ENCODE assay signal across 8 cellular contexts in genomic region chr1:27671964-27672749, GRCh38. TPM values are rescaled to one million over a fixed set of nuclear protein-coding genes. Genes with fewer than 3 reads are reported as not detected.
DNase-seq lines count a peak whose midpoint lies in the region; TF ChIP-seq lines count a peak whose summit lies in the region.

IFI6 (minus strand) TSS chr1:27672192; CDS start chr1:27669314, 2,878 bp downstream.

- peaks cover 8% of the 10 kb centered on the region for H3K9me3 Mint-ChIP-seq in neural progenitor cell

- H3K4me1 Mint-ChIP-seq in neural progenitor cell, result peaks cover 45% of the 10 kb centered on the region

- peak within 1 kb of the TSS; percentile 96 for H3K4me2 ChIP-seq in GM23248 (ENCODE audit: unreplicated experiment)
- H3K4me2 ChIP-seq in neural progenitor cell, result peak within 1 kb of the TSS; percentile 71

- H3K27me3 ChIP-seq in GM23248 (replicated peaks; ENCODE audit: insufficient read depth) (no peaks in the 10 kb centered on the region), neural progenitor cell (peaks cover 14% of the 10 kb centered on the region)

- peak within 1 kb of the TSS; percentile 79 for H3K9ac ChIP-seq in GM23248
- H3K9ac ChIP-seq in neural progenitor cell, result no peak within 1 kb of the TSS

- no peaks in the 10 kb centered on the region for H3K79me2 ChIP-seq in GM23248 (ENCODE audit: insufficient read depth)
- H3K79me2 ChIP-seq in neural progenitor cell (ENCODE audit: low read depth), result no peaks in the 10 kb centered on the region

- WGBS in GM23248 (ENCODE audit: low coverage in 1 of 2, low lambda C conversion rate in 2 of 2, missing lambda C conversion rate in 2 of 2), 2 experiments, result 1% methylated on average over 10 of the region's 10 CpGs

- H3F3A ChIP-seq in GM23248 (ENCODE audit: insufficient read depth), result peaks cover 19% of the 10 kb centered on the region
- peaks cover 13% of the 10 kb centered on the region for H3F3A ChIP-seq in neural progenitor cell (ENCODE audit: low read depth)

- H3K27ac Mint-ChIP-seq in neural progenitor cell, result peak within 1 kb of the TSS; percentile 97

- peak within 1 kb of the TSS; percentile 88 for H3K4me3 Mint-ChIP-seq in neural progenitor cell

- peak; percentile 99 for DNase-seq in EL
- peak; percentile 98 for DNase-seq in GM23248
- DNase-seq in M059J (ENCODE audit: low read depth), result peak; percentile 99
- peak; percentile 94 to 97 for DNase-seq in SHP77 (lab: John Stamatoyannopoulos, UW)
- peak; percentile 61 for DNase-seq in activated gamma-delta T cell treated with anti-CD3 and anti-CD28 coated beads, Interleukin-2, amount 50 U/mL, for 16 hours (ENCODE audit: low read depth)
- peak; percentile 96 for DNase-seq in fibroblast of villous mesenchyme (ENCODE audit: low read depth)
- peak; percentile 76 for DNase-seq in neural progenitor cell (ENCODE audit: low spot score)

- H3K9me3 ChIP-seq in GM23248 (ENCODE audit: low read depth) (no peaks in the 10 kb centered on the region), neural progenitor cell (ENCODE audit: low read depth) (no peaks in the 10 kb centered on the region)

- no peaks in the 10 kb centered on the region for H3K36me3 Mint-ChIP-seq in neural progenitor cell

- no peaks in the 10 kb centered on the region for H4K20me1 ChIP-seq in GM23248 (ENCODE audit: insufficient read depth)
- H4K20me1 ChIP-seq in neural progenitor cell (ENCODE audit: low read depth), result no peaks in the 10 kb centered on the region

- peak within 1 kb of the TSS; percentile 76 for H3K4me3 ChIP-seq in GM23248
- peak within 1 kb of the TSS; percentile 71 for H3K4me3 ChIP-seq in fibroblast of villous mesenchyme (ENCODE audit: low read depth, low read length)
- peak within 1 kb of the TSS; percentile 30 for H3K4me3 ChIP-seq in neural progenitor cell

- no peaks in the 10 kb centered on the region for H3K9me2 ChIP-seq in GM23248 (ENCODE audit: insufficient read depth)

- TF ChIP-seq CTCF in fibroblast of villous mesenchyme (IDR thresholded peaks at IDR 0.05; ENCODE audit: insufficient read depth, low read depth, low read length), result peak; percentile 57
- peak; percentile 38 for TF ChIP-seq CTCF in neural progenitor cell (IDR thresholded peaks at IDR 0.05)
- no peak for TF ChIP-seq CTCF in subcutaneous adipose tissue (IDR thresholded peaks at IDR 0.05; ENCODE audit: low read depth)

- in situ Hi-C loops in GM23248 (cut with MboI), result no loop called here

- H2AFZ ChIP-seq in GM23248, result peak within 1 kb of the TSS; percentile 97
- peak within 1 kb of the TSS; percentile 90 for H2AFZ ChIP-seq in neural progenitor cell (replicated peaks)

- H3K4me1 ChIP-seq in GM23248 (ENCODE audit: insufficient read depth) (peaks cover 12% of the 10 kb centered on the region), neural progenitor cell (peaks cover 6% of the 10 kb centered on the region)

- H3K27me3 Mint-ChIP-seq in neural progenitor cell (ENCODE audit: insufficient read depth, low read depth), result peaks cover 10% of the 10 kb centered on the region

- peak within 1 kb of the TSS; percentile 69 for H3K27ac ChIP-seq in GM23248
- no peak within 1 kb of the TSS for H3K27ac ChIP-seq in neural progenitor cell

- H3K36me3 ChIP-seq in GM23248 (ENCODE audit: low read depth) (no peaks in the 10 kb centered on the region), neural progenitor cell (no peaks in the 10 kb centered on the region)

RNA-seq across cellular contexts. Expression of gene IFI6, which starts in this region (rescaled TPM):
- total RNA-seq in GM23248 (2014; rRNA removed; shearing (Covaris generic)), result 31.9 and 32.1 TPM in 2 replicates
- 50.2 and 53.5 TPM in 2 replicates for polyA plus RNA-seq in GM23248 (2016; fragmentation: Nextera tagmentation; extraction: Ambion mirVana)
- total RNA-seq in M059J (2014; rRNA removed; shearing (Covaris generic)), result 3,501 and 4,716 TPM in 2 replicates
- total RNA-seq in fibroblast of villous mesenchyme (39.3 and 56.1 TPM in 2 replicates), neural progenitor cell (ENCODE audit: low replicate concordance) (2.4 and 7.2 TPM in 2 replicates), subcutaneous adipose tissue (100 to 1,000 TPM in 1 of 4 donors, 10 to 100 TPM in 3; 28.4 to 420 (median 77.5) TPM)
